8 cellular contexts compared by ENCODE assay signal in the genomic region with DNA sequence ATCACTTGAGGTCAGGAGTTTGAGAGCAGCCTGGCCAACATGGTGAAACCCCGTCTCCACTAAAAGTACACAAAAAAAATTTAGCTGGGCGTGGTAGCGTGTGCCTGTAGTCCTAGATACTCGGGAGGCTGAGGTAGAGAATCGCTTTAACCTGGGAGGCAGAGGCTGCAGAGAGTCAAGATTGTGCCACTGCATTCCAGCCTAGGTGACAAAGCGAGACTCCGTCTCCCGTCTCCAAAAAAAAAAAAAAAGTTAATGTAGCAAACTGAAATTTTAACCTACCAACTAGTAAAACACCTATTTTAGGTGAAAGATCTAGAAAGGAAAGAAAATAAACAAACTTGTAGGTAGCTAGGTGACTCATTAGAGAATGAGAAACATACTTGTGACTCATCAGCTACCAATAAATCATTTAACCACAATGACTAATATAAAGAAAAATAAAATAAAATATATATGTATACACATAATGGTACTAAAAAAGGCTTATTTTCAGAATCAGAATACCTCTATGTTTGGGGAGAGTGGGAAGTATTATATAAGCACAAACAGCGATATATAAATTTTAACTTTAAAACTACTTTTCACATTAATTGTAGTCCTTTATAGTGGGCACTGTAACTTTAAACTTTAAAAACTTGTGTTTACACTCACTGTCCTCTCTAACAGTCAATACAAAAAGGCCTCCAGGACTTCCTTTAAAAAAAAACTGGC. TPM values are rescaled to one million over a fixed set of nuclear protein-coding genes. Genes with fewer than 3 reads are reported as not detected.
DNase-seq lines count a peak whose midpoint lies in the region; ATAC-seq lines count a peak whose summit lies in the region.

No MANE protein-coding gene starts in this region.

- ATAC-seq in GM19395 (IDR thresholded peaks at IDR 0.05; ENCODE audit: unreplicated experiment) (peak; percentile 77), HG03045 (IDR thresholded peaks at IDR 0.05; ENCODE audit: unreplicated experiment) (no peak)

- DNase-seq in AG08395 (ENCODE audit: low spot score) (peak; percentile 41), HK-2 (ENCODE audit: unreplicated experiment) (peak; percentile 15), lung microvascular endothelial cell (ENCODE audit: low read depth in 2 of 2) (peak; percentile 25 to 83), cortex of kidney (lab: John Stamatoyannopoulos, UW) (no peak), NCI-H1930 (lab: John Stamatoyannopoulos, UW) (no peak)
- DNase-seq in activated T-helper 9 cell treated with anti-CD3 and anti-CD28 coated beads, Interleukin-2, amount 50 U/mL, for 16 hours (ENCODE audit: low read depth): peak; percentile 8

RNA-seq across cellular contexts. Expression of a gene that starts 36.6 kb away (rescaled TPM):
- total RNA-seq in lung microvascular endothelial cell: 24.4 and 36.0 TPM in 2 replicates

Comparison
In these comparisons a context has a peak if more than half of its experiments do, and no peak if none do; other contexts are left out.
1. DNase-seq: peak in AG08395 (single experiment), HK-2 (single experiment), activated T-helper 9 cell treated with anti-CD3 and anti-CD28 coated beads, Interleukin-2, amount 50 U/mL, for 16 hours (single experiment) and lung microvascular endothelial cell (2 of 2); none in cortex of kidney (single experiment) and NCI-H1930 (0 of 2).